In the genomic region with DNA sequence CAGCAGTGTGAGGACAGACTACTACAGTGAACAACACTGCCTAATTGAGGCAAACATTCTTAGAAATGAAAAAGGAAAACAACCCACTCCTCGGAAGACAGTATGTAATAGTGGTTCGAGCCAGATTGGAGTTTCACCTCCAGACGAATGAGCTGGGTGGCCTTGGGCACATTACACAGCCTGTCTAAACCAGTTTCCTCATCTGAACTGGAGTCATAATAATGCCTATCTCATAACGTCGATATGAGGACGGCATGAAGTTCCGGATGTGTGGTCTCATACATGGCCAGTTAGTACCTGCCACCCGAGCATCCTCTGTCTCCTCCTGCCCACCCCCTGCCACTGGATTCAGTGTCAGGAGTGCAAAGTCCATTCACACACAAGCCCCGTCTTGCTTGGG, we compare ENCODE assay signal across 15 cellular contexts. TPM values are rescaled to one million over a fixed set of nuclear protein-coding genes. Genes with fewer than 3 reads are reported as not detected.
DNase-seq lines count a peak whose midpoint lies in the region; ATAC-seq and TF ChIP-seq lines count a peak whose summit lies in the region.
"Had no signal": no experiment of that assay in that cellular context is flagged by ENCODE, and none has a peak within 500 bp of the region (broad histone marks: within the 10 kb centered on the region; RNA-seq: fewer than 3 reads in every experiment).

No MANE protein-coding gene starts in this region.

- H3K4me1 ChIP-seq in DND-41 (ENCODE audit: insufficient read depth, low read length): peaks cover 83% of the 10 kb centered on the region
- peaks cover 39% of the 10 kb centered on the region for H3K4me1 ChIP-seq in OCI-LY3 (ENCODE audit: low read length)

- H3K27ac Mint-ChIP-seq in progenitor cell of endocrine pancreas: peak overlapping the region; percentile 37
- no peak overlapping the region for H3K27ac Mint-ChIP-seq in activated CD4-positive, alpha-beta T cell treated with anti-CD3 and anti-CD28 coated beads, Interleukin-2, amount 10 ng/mL, durations not matched to agents 24 days and 14 days
- H3K27ac Mint-ChIP-seq: CD8-positive, alpha-beta T cell; IgD-negative memory B cell had no signal

- no peak overlapping the region for H3K4me3 Mint-ChIP-seq in progenitor cell of endocrine pancreas (ENCODE audit: low read depth)
- H3K4me3 Mint-ChIP-seq in activated CD4-positive, alpha-beta T cell treated with anti-CD3 and anti-CD28 coated beads, Interleukin-2, amount 10 ng/mL, durations not matched to agents 24 days and 14 days: no peak overlapping the region
- H3K4me3 Mint-ChIP-seq: CD8-positive, alpha-beta T cell; IgD-negative memory B cell had no signal

- DNase-seq in DND-41 (no peak), epithelial cell of esophagus (ENCODE audit: low read depth) (peak; percentile 36), progenitor cell of endocrine pancreas (ENCODE audit: low spot score, unreplicated experiment) (no peak), posterior vena cava (ENCODE audit: low spot score) (no peak), NCI-H1092 treated with DMSO at 0.1 percent for 48 hours (lab: John Stamatoyannopoulos, UW) (no peak)
- no peak for DNase-seq in stimulated activated CD8-positive, alpha-beta memory T cell treated with anti-CD3 and anti-CD28 coated beads, Interleukin-4, amount 100 ng/mL, for 48 hours
- DNase-seq in activated CD4-positive, alpha-beta T cell treated with anti-CD3 and anti-CD28 coated beads, Interleukin-2, amount 10 ng/mL, durations not matched to agents 24 days and 14 days: no peak
- DNase-seq: NCI-H187 treated with DMSO at 0.1 percent for 48 hours, NCI-H2107, NCI-H2227 treated with DMSO at 0.1 percent for 48 hours, SIG-M5 had no signal

- peaks cover 35% of the 10 kb centered on the region for H3K27me3 Mint-ChIP-seq in progenitor cell of endocrine pancreas
- H3K27me3 Mint-ChIP-seq in activated CD4-positive, alpha-beta T cell treated with anti-CD3 and anti-CD28 coated beads, Interleukin-2, amount 10 ng/mL, durations not matched to agents 24 days and 14 days: peaks cover 4% of the 10 kb centered on the region
- H3K27me3 Mint-ChIP-seq: IgD-negative memory B cell had no signal

- no peaks in the 10 kb centered on the region for H3K79me2 ChIP-seq in DND-41 (ENCODE audit: insufficient read depth, low read length)
- H3K79me2 ChIP-seq in OCI-LY3 (ENCODE audit: low read length): no peaks in the 10 kb centered on the region

- ATAC-seq in DND-41 (ENCODE audit: insufficient read depth, low read depth): no peak

- no peaks in the 10 kb centered on the region for H3K9me3 Mint-ChIP-seq in progenitor cell of endocrine pancreas (ENCODE audit: low read depth)
- no peaks in the 10 kb centered on the region for H3K9me3 Mint-ChIP-seq in activated CD4-positive, alpha-beta T cell treated with anti-CD3 and anti-CD28 coated beads, Interleukin-2, amount 10 ng/mL, durations not matched to agents 24 days and 14 days
- H3K9me3 Mint-ChIP-seq: CD8-positive, alpha-beta T cell; IgD-negative memory B cell had no signal

- no peak overlapping the region for H3K9ac ChIP-seq in DND-41 (ENCODE audit: low read depth, low read length)
- no peak overlapping the region for H3K9ac ChIP-seq in OCI-LY3 (ENCODE audit: low read length)

- no peaks in the 10 kb centered on the region for H3K36me3 Mint-ChIP-seq in progenitor cell of endocrine pancreas (ENCODE audit: insufficient read depth)
- no peaks in the 10 kb centered on the region for H3K36me3 Mint-ChIP-seq in activated CD4-positive, alpha-beta T cell treated with anti-CD3 and anti-CD28 coated beads, Interleukin-2, amount 10 ng/mL, durations not matched to agents 24 days and 14 days (ENCODE audit: low read depth)
- H3K36me3 Mint-ChIP-seq: CD8-positive, alpha-beta T cell had no signal

- H3K36me3 ChIP-seq in DND-41 (ENCODE audit: insufficient read depth, low read length): no peaks in the 10 kb centered on the region
- peaks cover 6% of the 10 kb centered on the region for H3K36me3 ChIP-seq in OCI-LY3 (replicated peaks; ENCODE audit: low read depth, low read length)

- H3K4me1 Mint-ChIP-seq in progenitor cell of endocrine pancreas (ENCODE audit: low read depth): peaks cover 28% of the 10 kb centered on the region
- H3K4me1 Mint-ChIP-seq in activated CD4-positive, alpha-beta T cell treated with anti-CD3 and anti-CD28 coated beads, Interleukin-2, amount 10 ng/mL, durations not matched to agents 24 days and 14 days: peaks cover 10% of the 10 kb centered on the region

- intact Hi-C loops in posterior vena cava (cut with DNase I): no loop called here
- intact Hi-C loops in activated CD4-positive, alpha-beta T cell treated with anti-CD3 and anti-CD28 coated beads, Interleukin-2, amount 10 ng/mL, durations not matched to agents 24 days and 14 days (cut with micrococcal nuclease): no loop called here

- H2AFZ ChIP-seq in DND-41 (ENCODE audit: low read depth, low read length): no peak overlapping the region
- peak overlapping the region; percentile 83; the same call in 1 of the 2 replicates for H2AFZ ChIP-seq in OCI-LY3 (ENCODE audit: low read depth, low read length)

- H3K4me3 ChIP-seq in DND-41 (ENCODE audit: low read depth in 1 of 2, low read length in 2 of 2): no peak overlapping the region
- H3K4me3 ChIP-seq in OCI-LY3 (ENCODE audit: low read length): no peak overlapping the region
- no peak overlapping the region for H3K4me3 ChIP-seq in epithelial cell of esophagus (ENCODE audit: low read length)

- H3K4me2 ChIP-seq in DND-41 (ENCODE audit: insufficient read depth, low read length) (no peak overlapping the region), OCI-LY3 (ENCODE audit: low read length) (peak overlapping the region; percentile 51; the same call in 1 of the 2 replicates)

- peak overlapping the region; percentile 94 for H3K27ac ChIP-seq in DND-41 (ENCODE audit: low read length)
- no peak overlapping the region for H3K27ac ChIP-seq in OCI-LY3 (ENCODE audit: low read length)

- H3K27me3 ChIP-seq in DND-41 (ENCODE audit: insufficient read depth, low read length, poor library complexity) (no peaks in the 10 kb centered on the region), OCI-LY3 (ENCODE audit: low read depth, low read length) (no peaks in the 10 kb centered on the region)

- H3K9me3 ChIP-seq in DND-41 (ENCODE audit: insufficient read depth, low read length, severe bottlenecking): peaks cover 4% of the 10 kb centered on the region
- H3K9me3 ChIP-seq in OCI-LY3 (ENCODE audit: insufficient read depth, low read length): no peaks in the 10 kb centered on the region

- H4K20me1 ChIP-seq in DND-41 (ENCODE audit: insufficient read depth, low read length) (no peaks in the 10 kb centered on the region), OCI-LY3 (ENCODE audit: insufficient read depth, low read length) (no peaks in the 10 kb centered on the region)

- no peak for TF ChIP-seq CTCF in DND-41 (IDR thresholded peaks at IDR 0.05; ENCODE audit: borderline replicate concordance, extremely low read depth, low read length, poor library complexity, severe bottlenecking)
- no peak for TF ChIP-seq CTCF in OCI-LY3 (IDR thresholded peaks at IDR 0.05; ENCODE audit: low read depth, low read length)
- TF ChIP-seq CTCF in epithelial cell of esophagus (IDR thresholded peaks at IDR 0.05; ENCODE audit: insufficient read depth, low read depth, low read length, missing control alignments): no peak
- no peak for TF ChIP-seq CTCF in progenitor cell of endocrine pancreas (IDR thresholded peaks at IDR 0.05; ENCODE audit: unreplicated experiment)

RNA-seq across cellular contexts. Expression of gene FRMPD2, which starts 15.8 kb away (rescaled TPM):
- 1.2 and 2.1 TPM in 2 replicates for total RNA-seq in progenitor cell of endocrine pancreas
- total RNA-seq in posterior vena cava: not detected
- total RNA-seq in activated CD4-positive, alpha-beta T cell treated with anti-CD3 and anti-CD28 coated beads, Interleukin-2, amount 10 ng/mL, durations not matched to agents 24 days and 14 days: not detected in 2 replicates
- total RNA-seq: A673; CD8-positive, alpha-beta T cell had no signal

RNA-seq across cellular contexts. Expression of gene MAPK8, which starts 16.2 kb away (rescaled TPM):
- 69.7 and 73.4 TPM in 2 replicates for total RNA-seq in progenitor cell of endocrine pancreas
- total RNA-seq in posterior vena cava: 10 to 100 TPM; 29.1 to 36.7 TPM
- total RNA-seq in activated CD4-positive, alpha-beta T cell treated with anti-CD3 and anti-CD28 coated beads, Interleukin-2, amount 10 ng/mL, durations not matched to agents 24 days and 14 days: 46.2 and 46.4 TPM in 2 replicates
